12 cellular contexts compared by ENCODE assay signal in the genomic region with DNA sequence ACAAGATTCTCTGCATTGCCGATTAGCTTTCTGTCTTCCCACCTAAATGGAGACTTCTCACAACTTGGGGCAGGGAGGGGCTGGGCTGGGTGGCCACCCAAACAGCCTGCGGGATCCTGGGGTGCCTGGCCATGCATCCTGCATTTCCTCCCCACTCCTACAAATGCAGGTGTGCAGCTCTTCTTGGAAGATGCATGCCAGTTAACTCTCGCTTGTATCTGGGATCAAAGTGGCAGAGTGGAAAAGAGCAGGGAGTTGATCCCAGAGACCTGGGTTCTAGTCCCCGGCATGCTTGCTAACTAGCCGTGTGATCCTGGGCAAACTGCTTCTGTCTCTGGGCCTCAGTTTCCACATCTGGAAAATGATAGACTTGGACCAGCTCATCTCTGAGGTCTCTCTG.
DNase-seq lines count a peak whose midpoint lies in the region; ATAC-seq and TF ChIP-seq lines count a peak whose summit lies in the region.
"Had no signal": no experiment of that assay in that cellular context is flagged by ENCODE, and none has a peak within 500 bp of the region (broad histone marks: within the 10 kb centered on the region; RNA-seq: fewer than 3 reads in every experiment).

No MANE protein-coding gene starts in this region.

- no peaks in the 10 kb centered on the region for H3K9me3 Mint-ChIP-seq in CD8-positive, alpha-beta memory T cell
- H3K9me3 Mint-ChIP-seq: CD4-positive, CD25-positive, alpha-beta regulatory T cell had no signal

- peaks cover 0 to 27% (median 0%) of the 10 kb centered on the region in 9 donors for H3K36me3 ChIP-seq in heart right ventricle
- peaks cover 93% of the 10 kb centered on the region for H3K36me3 ChIP-seq in WERI-Rb-1
- no peaks in the 10 kb centered on the region for H3K36me3 ChIP-seq in prostate gland
- no peaks in the 10 kb centered on the region for H3K36me3 ChIP-seq in CD8-positive, alpha-beta memory T cell (ENCODE audit: insufficient read depth, low read length)
- H3K36me3 ChIP-seq: HAP-1 had no signal

- DNase-seq in heart right ventricle (no peak), Right ventricle myocardium superior (no peak), WERI-Rb-1 (no peak), right cardiac atrium (peak in 1 of 3 donors; percentile 46), prostate gland (ENCODE audit: low spot score) (no peak), globus pallidus (ENCODE audit: low spot score) (no peak)
- no peak for DNase-seq in CD8-positive, alpha-beta memory T cell
- DNase-seq: CD4-positive, CD25-positive, alpha-beta regulatory T cell; Kasumi-1; OCI-M1 had no signal

- no peak overlapping the region for H3K4me3 Mint-ChIP-seq in CD8-positive, alpha-beta memory T cell
- H3K4me3 Mint-ChIP-seq: CD4-positive, CD25-positive, alpha-beta regulatory T cell had no signal

- no peak for TF ChIP-seq CTCF in heart right ventricle (IDR thresholded peaks at IDR 0.05)
- no peak for TF ChIP-seq CTCF in WERI-Rb-1 (IDR thresholded peaks at IDR 0.05; ENCODE audit: low read depth, low read length)
- no peak for TF ChIP-seq CTCF in prostate gland (IDR thresholded peaks at IDR 0.05)

- intact Hi-C loops in heart right ventricle (cut with DNase I), result no loop called here
- intact Hi-C loops in Right ventricle myocardium superior (cut with DNase I), result no loop called here
- intact Hi-C loops in right cardiac atrium (cut with DNase I), result no loop called here
- intact Hi-C loops in prostate gland (cut with DNase I), result no loop called here

- ATAC-seq in heart right ventricle (no peak), Right ventricle myocardium superior (ENCODE audit: poor library complexity) (no peak), right cardiac atrium (no peak)
- ATAC-seq: GM12878 had no signal

- H3K27me3 ChIP-seq in heart right ventricle (no peaks in the 10 kb centered on the region), WERI-Rb-1 (ENCODE audit: insufficient read depth, low read depth, severe bottlenecking) (no peaks in the 10 kb centered on the region), right cardiac atrium (ENCODE audit: control insufficient read depth, insufficient read depth) (no peaks in the 10 kb centered on the region), prostate gland (replicated peaks; ENCODE audit: insufficient read depth) (no peaks in the 10 kb centered on the region)
- H3K27me3 ChIP-seq in CD8-positive, alpha-beta memory T cell (ENCODE audit: insufficient read depth, low read length, poor library complexity, severe bottlenecking), result no peaks in the 10 kb centered on the region

- H3K4me1 Mint-ChIP-seq in CD8-positive, alpha-beta memory T cell, result no peaks in the 10 kb centered on the region
- H3K4me1 Mint-ChIP-seq: CD4-positive, CD25-positive, alpha-beta regulatory T cell had no signal

- 76 to 81% methylated on average over 5 of the region's 5 CpGs for WGBS in heart right ventricle, 2 donors
- 82% methylated on average over 5 of the region's 5 CpGs for WGBS in right cardiac atrium
- WGBS in prostate gland, result 88% methylated on average over 5 of the region's 5 CpGs

- no peaks in the 10 kb centered on the region for H3K36me3 Mint-ChIP-seq in CD8-positive, alpha-beta memory T cell
- H3K36me3 Mint-ChIP-seq: CD4-positive, CD25-positive, alpha-beta regulatory T cell had no signal

- no peaks in the 10 kb centered on the region for H3K9me3 ChIP-seq in heart right ventricle
- H3K9me3 ChIP-seq in WERI-Rb-1 (ENCODE audit: severe bottlenecking), result no peaks in the 10 kb centered on the region
- H3K9me3 ChIP-seq in right cardiac atrium (ENCODE audit: control insufficient read depth, low read length), result no peaks in the 10 kb centered on the region
- no peaks in the 10 kb centered on the region for H3K9me3 ChIP-seq in prostate gland
- H3K9me3 ChIP-seq in CD8-positive, alpha-beta memory T cell (ENCODE audit: low read length), result no peaks in the 10 kb centered on the region
- H3K9me3 ChIP-seq: HAP-1 had no signal

- CTCF ChIA-PET in CD8-positive, alpha-beta memory T cell (lab: Charles Lee), result no interaction called here

- H3K4me3 ChIP-seq in heart right ventricle, result no peak overlapping the region
- no peak overlapping the region for H3K4me3 ChIP-seq in WERI-Rb-1 (ENCODE audit: low read depth, low read length)
- no peak overlapping the region for H3K4me3 ChIP-seq in right cardiac atrium (ENCODE audit: low read length)
- H3K4me3 ChIP-seq in prostate gland, result no peak overlapping the region
- no peak overlapping the region for H3K4me3 ChIP-seq in CD8-positive, alpha-beta memory T cell (ENCODE audit: low read length)
- H3K4me3 ChIP-seq: GM12878, HAP-1 had no signal

- peaks cover 2 to 6% of the 10 kb centered on the region in 2 donors for H3K27me3 Mint-ChIP-seq in CD8-positive, alpha-beta memory T cell

- peaks cover 20 to 79% (median 63%) of the 10 kb centered on the region in 9 donors for H3K4me1 ChIP-seq in heart right ventricle
- H3K4me1 ChIP-seq in right cardiac atrium (ENCODE audit: control insufficient read depth, insufficient read depth, low read length), result peaks cover 17% of the 10 kb centered on the region
- H3K4me1 ChIP-seq in prostate gland (replicated peaks), result peaks cover 18% of the 10 kb centered on the region
- no peaks in the 10 kb centered on the region for H3K4me1 ChIP-seq in CD8-positive, alpha-beta memory T cell (ENCODE audit: insufficient read depth, low read length)

- POLR2A ChIA-PET in CD8-positive, alpha-beta memory T cell (lab: Charles Lee), result no interaction called here

- peak overlapping the region in 6 of 10 donors; percentile 12 to 95 (median 86) for H3K27ac ChIP-seq in heart right ventricle
- H3K27ac ChIP-seq in WERI-Rb-1, result peak overlapping the region; percentile 92
- H3K27ac ChIP-seq in right cardiac atrium (ENCODE audit: low read length), result peak overlapping the region; percentile 14
- H3K27ac ChIP-seq in prostate gland, result peak overlapping the region; percentile 79 to 80
- H3K27ac ChIP-seq in CD8-positive, alpha-beta memory T cell (ENCODE audit: low read depth, low read length), result no peak overlapping the region

- TF ChIP-seq POLR2A in prostate gland (IDR thresholded peaks at IDR 0.05), result no peak

- no peak overlapping the region for H3K27ac Mint-ChIP-seq in CD8-positive, alpha-beta memory T cell
- H3K27ac Mint-ChIP-seq: CD4-positive, CD25-positive, alpha-beta regulatory T cell had no signal
